In genomic region chr20:18496740-18497592, GRCh38 we compare ENCODE assay signal across 8 cellular contexts.
DNase-seq lines count a peak whose midpoint lies in the region; ATAC-seq and TF ChIP-seq lines count a peak whose summit lies in the region.

Gene RBBP9 (minus strand): TSS chr20:18497225. CDS start chr20:18497167, 58 bp downstream.

- H3K27me3 Mint-ChIP-seq in nephron progenitor cell (ENCODE audit: low read depth, poor library complexity): peaks cover 4% of the 10 kb centered on the region
- peaks cover 3% of the 10 kb centered on the region for H3K27me3 Mint-ChIP-seq in stimulated activated naive CD8-positive, alpha-beta T cell treated with anti-CD3 and anti-CD28 coated beads, Interleukin-15, Interleukin-2, amounts not matched to agents 100 ng/mL and 50 ng/mL, for 24 hours

- peak; percentile 82 for DNase-seq in EH (ENCODE audit: low read depth)
- DNase-seq in RWPE2 (ENCODE audit: low spot score): peak; percentile 83
- DNase-seq in activated T-helper 9 cell treated with anti-CD3 and anti-CD28 coated beads, Interleukin-2, amount 50 U/mL, for 16 hours (ENCODE audit: low read depth): peak; percentile 56
- DNase-seq in fibroblast of the conjunctiva (ENCODE audit: low read depth): peak; percentile 65
- peak; percentile 85 for DNase-seq in nephron progenitor cell

- H3K27me3 ChIP-seq in RWPE2 (ENCODE audit: insufficient read depth, poor library complexity, severe bottlenecking): no peaks in the 10 kb centered on the region

- peaks cover 18% of the 10 kb centered on the region for H3K4me1 Mint-ChIP-seq in nephron progenitor cell
- H3K4me1 Mint-ChIP-seq in stimulated activated naive CD8-positive, alpha-beta T cell treated with anti-CD3 and anti-CD28 coated beads, Interleukin-15, Interleukin-2, amounts not matched to agents 100 ng/mL and 50 ng/mL, for 24 hours (ENCODE audit: low read depth): peaks cover 16% of the 10 kb centered on the region

- H3K9me3 ChIP-seq in KOPT-K1 (ENCODE audit: insufficient read depth, low read length, poor library complexity, severe bottlenecking) (no peaks in the 10 kb centered on the region), RWPE2 (ENCODE audit: severe bottlenecking) (no peaks in the 10 kb centered on the region)

- H3K27ac Mint-ChIP-seq in nephron progenitor cell: peak within 1 kb of the TSS; percentile 93
- peak within 1 kb of the TSS; percentile 88 for H3K27ac Mint-ChIP-seq in stimulated activated naive CD8-positive, alpha-beta T cell treated with anti-CD3 and anti-CD28 coated beads, Interleukin-15, Interleukin-2, amounts not matched to agents 100 ng/mL and 50 ng/mL, for 24 hours

- H3K36me3 Mint-ChIP-seq in nephron progenitor cell (ENCODE audit: low read depth): peaks cover 15% of the 10 kb centered on the region
- H3K36me3 Mint-ChIP-seq in stimulated activated naive CD8-positive, alpha-beta T cell treated with anti-CD3 and anti-CD28 coated beads, Interleukin-15, Interleukin-2, amounts not matched to agents 100 ng/mL and 50 ng/mL, for 24 hours (ENCODE audit: low read depth): peaks cover 6% of the 10 kb centered on the region

- ATAC-seq in GM21825 (IDR thresholded peaks at IDR 0.05; ENCODE audit: unreplicated experiment): peak; percentile 100
- peak; percentile 100 for ATAC-seq in RWPE2 (ENCODE audit: low read depth)

- peaks cover 21% of the 10 kb centered on the region; the same call in 1 of the 2 replicates for H3K36me3 ChIP-seq in KOPT-K1 (ENCODE audit: insufficient read depth, low read length)
- H3K36me3 ChIP-seq in RWPE2 (ENCODE audit: low read depth): no peaks in the 10 kb centered on the region

- peak within 1 kb of the TSS; percentile 64 for H3K27ac ChIP-seq in KOPT-K1 (ENCODE audit: low read depth, low read length, poor library complexity, severe bottlenecking)
- no peak within 1 kb of the TSS for H3K27ac ChIP-seq in RWPE2 (ENCODE audit: poor library complexity, severe bottlenecking)

- H3K4me3 ChIP-seq in RWPE2 (ENCODE audit: severe bottlenecking): peak within 1 kb of the TSS; percentile 81

- H3K4me1 ChIP-seq in RWPE2 (ENCODE audit: insufficient read depth, poor library complexity, severe bottlenecking): peaks cover 3% of the 10 kb centered on the region

- peaks cover 4% of the 10 kb centered on the region for H3K9me3 Mint-ChIP-seq in nephron progenitor cell
- no peaks in the 10 kb centered on the region for H3K9me3 Mint-ChIP-seq in stimulated activated naive CD8-positive, alpha-beta T cell treated with anti-CD3 and anti-CD28 coated beads, Interleukin-15, Interleukin-2, amounts not matched to agents 100 ng/mL and 50 ng/mL, for 24 hours

- TF ChIP-seq CTCF in RWPE2 (IDR thresholded peaks at IDR 0.05; ENCODE audit: poor library complexity, severe bottlenecking): no peak
- TF ChIP-seq CTCF in nephron progenitor cell (IDR thresholded peaks at IDR 0.05): no peak

- peak within 1 kb of the TSS; percentile 97 for H3K4me3 Mint-ChIP-seq in nephron progenitor cell
- H3K4me3 Mint-ChIP-seq in stimulated activated naive CD8-positive, alpha-beta T cell treated with anti-CD3 and anti-CD28 coated beads, Interleukin-15, Interleukin-2, amounts not matched to agents 100 ng/mL and 50 ng/mL, for 24 hours: peak within 1 kb of the TSS; percentile 98
